Comparison of ENCODE assay signal across 1 cellular context in genomic region chr4:119093042-119093827, GRCh38.
TF ChIP-seq lines count a peak whose summit lies in the region.

No MANE protein-coding gene starts in this region.

TF ChIP-seq in SK-N-SH, 30 proteins besides CTCF, POLR2A, EP300 and RAD21 (continued from another document):
- TF ChIP-seq IRF3 (IDR thresholded peaks at IDR 0.05; ENCODE audit: low read depth, low read length) = no peak
- TF ChIP-seq GATA2 (CRISPR knock-in tag; IDR thresholded peaks at IDR 0.05) = no peak
- TF ChIP-seq YY1 (IDR thresholded peaks at IDR 0.05; ENCODE audit: low read depth) = no peak
- TF ChIP-seq MXI1 (IDR thresholded peaks at IDR 0.05; ENCODE audit: low read depth, low read length) = no peak
- TF ChIP-seq FOXJ3 (CRISPR knock-in tag; IDR thresholded peaks at IDR 0.05) = no peak
- TF ChIP-seq MAX (IDR thresholded peaks at IDR 0.05; ENCODE audit: low read depth) = no peak
- no peak for TF ChIP-seq CHD2 (IDR thresholded peaks at IDR 0.05; ENCODE audit: low read length, partially characterized antibody)
- TF ChIP-seq GABPA (IDR thresholded peaks at IDR 0.05; ENCODE audit: low read depth) = no peak
- TF ChIP-seq USF2 (IDR thresholded peaks at IDR 0.05; ENCODE audit: borderline replicate concordance, low read depth, low read length) = no peak
- TF ChIP-seq RFX5 (IDR thresholded peaks at IDR 0.05; ENCODE audit: low read length) = no peak
- TF ChIP-seq RXRA (IDR thresholded peaks at IDR 0.05; ENCODE audit: borderline replicate concordance, low read depth) = no peak
- TF ChIP-seq JUND (IDR thresholded peaks at IDR 0.05) = no peak
- no peak for TF ChIP-seq NRF1 (IDR thresholded peaks at IDR 0.05; ENCODE audit: low read depth, low read length)
- TF ChIP-seq RCOR1 (IDR thresholded peaks at IDR 0.05; ENCODE audit: low read length) = no peak
- no peak for TF ChIP-seq TEAD4 (IDR thresholded peaks at IDR 0.05; ENCODE audit: borderline replicate concordance, insufficient read depth)
